8 cellular contexts compared by ENCODE assay signal in genomic region chr5:32390819-32391591, GRCh38. TPM values are rescaled to one million over a fixed set of nuclear protein-coding genes. Genes with fewer than 3 reads are reported as not detected.
DNase-seq lines count a peak whose midpoint lies in the region; ATAC-seq and TF ChIP-seq lines count a peak whose summit lies in the region.
"Had no signal": no experiment of that assay in that cellular context is flagged by ENCODE, and none has a peak within 500 bp of the region (broad histone marks: within the 10 kb centered on the region; RNA-seq: fewer than 3 reads in every experiment).

No MANE protein-coding gene starts in this region.

- TF ChIP-seq POLR2A in gastroesophageal sphincter (IDR thresholded peaks at IDR 0.05) (no peak), thyroid gland (IDR thresholded peaks at IDR 0.05) (no peak)

- H3K4me3 ChIP-seq in gastroesophageal sphincter (no peak overlapping the region), subcutaneous abdominal adipose tissue (ENCODE audit: low read depth in 1 of 5, low read length in 5 of 5) (no peak overlapping the region), thyroid gland (replicated peaks in 1 of 3) (no peak overlapping the region)
- H3K4me3 ChIP-seq: cardiac muscle cell had no signal

- peak; percentile 74 for ATAC-seq in SK-N-SH treated with all-trans-retinoic acid at 6 μM for 48 hours
- peak; percentile 84 for ATAC-seq in gastroesophageal sphincter
- no peak for ATAC-seq in HG03039 (IDR thresholded peaks at IDR 0.05; ENCODE audit: unreplicated experiment)

- TF ChIP-seq EP300 in gastroesophageal sphincter (IDR thresholded peaks at IDR 0.05) = no peak

- no peak overlapping the region for H3K9ac ChIP-seq in subcutaneous abdominal adipose tissue (ENCODE audit: low read length in 5 of 5)

- H3K9me3 ChIP-seq in gastroesophageal sphincter (no peaks in the 10 kb centered on the region), subcutaneous abdominal adipose tissue (ENCODE audit: control insufficient read depth in 5 of 5, low read length in 5 of 5) (no peaks in the 10 kb centered on the region), thyroid gland (no peaks in the 10 kb centered on the region)

- H3K4me1 ChIP-seq in gastroesophageal sphincter (peaks cover 0 to 30% (median 2%) of the 10 kb centered on the region in 3 donors), subcutaneous abdominal adipose tissue (ENCODE audit: control insufficient read depth in 5 of 5, insufficient read depth in 5 of 5, low read length in 5 of 5) (peaks cover 0 to 33% (median 8%) of the 10 kb centered on the region in 5 donors), thyroid gland (no peaks in the 10 kb centered on the region)

- TF ChIP-seq CTCF in gastroesophageal sphincter (IDR thresholded peaks at IDR 0.05) (no peak), thyroid gland (IDR thresholded peaks at IDR 0.05) (no peak)

- peaks cover 13 to 83% of the 10 kb centered on the region in 2 donors for H3K36me3 ChIP-seq in gastroesophageal sphincter
- peaks cover 39 to 65% (median 64%) of the 10 kb centered on the region in 5 donors for H3K36me3 ChIP-seq in subcutaneous abdominal adipose tissue (ENCODE audit: control insufficient read depth in 5 of 5, insufficient read depth in 5 of 5, low read length in 5 of 5)
- H3K36me3 ChIP-seq in thyroid gland = peaks cover 45 to 62% of the 10 kb centered on the region in 2 donors

- intact Hi-C loops in thyroid gland (cut with DNase I) = no loop called here

- 77 to 78% methylated on average over 5 to 10 of the region's 10 CpGs for WGBS in gastroesophageal sphincter (ENCODE audit: low coverage in 1 of 2), 2 donors
- WGBS in thyroid gland, 2 donors = 94 to 96% methylated on average over 10 of the region's 10 CpGs

- H3K27ac ChIP-seq in gastroesophageal sphincter = peak overlapping the region in 3 of 4 donors; percentile 27 to 39 (median 28)
- H3K27ac ChIP-seq in subcutaneous abdominal adipose tissue (ENCODE audit: low read depth, low read length) = peak overlapping the region; percentile 89
- no peak overlapping the region for H3K27ac ChIP-seq in thyroid gland
- H3K27ac ChIP-seq: cardiac muscle cell had no signal

- DNase-seq in HT1080 (ENCODE audit: low read depth) (peak; percentile 85), NCI-H774 (lab: John Stamatoyannopoulos, UW) (no peak), thyroid gland (no peak)

- H3K27me3 ChIP-seq in gastroesophageal sphincter (no peaks in the 10 kb centered on the region), subcutaneous abdominal adipose tissue (ENCODE audit: control insufficient read depth in 5 of 5, insufficient read depth in 4 of 5, low read length in 5 of 5) (no peaks in the 10 kb centered on the region), thyroid gland (no peaks in the 10 kb centered on the region)
- H3K27me3 ChIP-seq: cardiac muscle cell had no signal

TF ChIP-seq in SK-N-SH treated with all-trans-retinoic acid at 6 μM for 48 hours, 23 proteins besides CTCF, POLR2A, EP300 and RAD21:
- TF ChIP-seq ISL1 (CRISPR knock-in tag; IDR thresholded peaks at IDR 0.05) (peak; percentile 42), CSDC2 (CRISPR knock-in tag; IDR thresholded peaks at IDR 0.05) (no peak)

RNA-seq across cellular contexts. Expression of gene ZFR, which starts 53.5 kb away (rescaled TPM):
- total RNA-seq in HT1080 (2014; rRNA removed; shearing (Covaris generic)) = 76.9 and 83.1 TPM in 2 replicates
- polyA plus RNA-seq in HT1080 (2015; cell fraction: cytosol; rRNA removed) = 48.4 and 64.6 TPM in 2 replicates
- polyA plus RNA-seq in HT1080 (2015; cell fraction: nucleus; rRNA removed) = 83.0 and 95.6 TPM in 2 replicates
- 100 to 1,000 TPM in 2 of 4 donors, 10 to 100 TPM in 2; 92.9 to 108 (median 100) TPM for total RNA-seq in gastroesophageal sphincter
- total RNA-seq in thyroid gland = 100 to 1,000 TPM in 1 of 4 donors, 10 to 100 TPM in 3; 85.1 to 109 (median 92.2) TPM

Comparison
In these comparisons a context has a peak if more than half of its experiments do, and no peak if none do; other contexts are left out.
1. H3K27ac ChIP-seq: peak in gastroesophageal sphincter (3 of 4) and subcutaneous abdominal adipose tissue (single experiment); none in thyroid gland (0 of 3).